ENCODE assay signal across 9 cellular contexts in genomic region chr19:1445932-1446712, GRCh38.
DNase-seq lines count a peak whose midpoint lies in the region; ATAC-seq, FAIRE-seq and TF ChIP-seq lines count a peak whose summit lies in the region.
"Had no signal": no experiment of that assay in that cellular context is flagged by ENCODE, and none has a peak within 500 bp of the region (broad histone marks: within the 10 kb centered on the region; RNA-seq: fewer than 3 reads in every experiment).

No MANE protein-coding gene starts in this region.

- peaks cover 19% of the 10 kb centered on the region for H3K36me3 ChIP-seq in WERI-Rb-1
- H3K36me3 ChIP-seq: ovary had no signal

- no peak for ATAC-seq in GM19463 (IDR thresholded peaks at IDR 0.05; ENCODE audit: unreplicated experiment)
- ATAC-seq in GM21529 (IDR thresholded peaks at IDR 0.05; ENCODE audit: unreplicated experiment), result no peak
- no peak for ATAC-seq in GM18858 (IDR thresholded peaks at IDR 0.05; ENCODE audit: unreplicated experiment)

- peaks cover 30% of the 10 kb centered on the region for H3K27me3 ChIP-seq in WERI-Rb-1 (ENCODE audit: insufficient read depth, low read depth, severe bottlenecking)

- peak overlapping the region; percentile 60 for H3K4me3 ChIP-seq in WERI-Rb-1 (ENCODE audit: low read depth, low read length)
- peak overlapping the region; percentile 52 for H3K4me3 ChIP-seq in iPS-18c (ENCODE audit: insufficient read depth, low read depth, low read length)
- H3K4me3 ChIP-seq: ovary had no signal

- no peak for TF ChIP-seq CTCF in WERI-Rb-1 (IDR thresholded peaks at IDR 0.05; ENCODE audit: low read depth, low read length)

- no peaks in the 10 kb centered on the region for H3K9me3 ChIP-seq in WERI-Rb-1 (ENCODE audit: severe bottlenecking)
- H3K9me3 ChIP-seq in iPS-18c (ENCODE audit: control insufficient read depth, insufficient read depth, low read length), result peaks cover 2% of the 10 kb centered on the region
- H3K9me3 ChIP-seq: ovary had no signal

- H3K27ac ChIP-seq in WERI-Rb-1, result peak overlapping the region; percentile 34; the same call in 1 of the 2 replicates
- H3K27ac ChIP-seq: ovary had no signal

- DNase-seq in 8988T, result peak; percentile 39
- DNase-seq in HTR-8/SVneo (ENCODE audit: insufficient read length, low spot score), result peak; percentile 86
- peak; percentile 78 for DNase-seq in WERI-Rb-1
- DNase-seq in Kasumi-1 (lab: John Stamatoyannopoulos, UW), result no peak

- peak; percentile 51 for FAIRE-seq in HTR-8/SVneo (lab: Jason Lieb, UNC)

Comparison
In these comparisons a context has a peak if more than half of its experiments do, and no peak if none do; other contexts are left out.
1. DNase-seq: peak in 8988T (single experiment), HTR-8/SVneo (single experiment) and WERI-Rb-1 (single experiment); none in Kasumi-1 (0 of 2).